ENCODE assay signal across 1 cellular context in genomic region chr17:50931003-50931878, GRCh38.
A peak's percentile ranks its signal among the peaks of the same experiment; 100 is the strongest.
TF ChIP-seq lines count a peak whose summit lies in the region.

No MANE protein-coding gene starts in this region.

TF ChIP-seq in K562, 482 proteins besides CTCF, POLR2A, EP300 and RAD21 (continued from another document and continues in another):
- peak; percentile 56; the same call in 1 of the 2 replicates for TF ChIP-seq HINFP (tag; conservative IDR thresholded peaks at IDR 0.05; ENCODE audit: low read depth)
- no peak for TF ChIP-seq ZSCAN29 (IDR thresholded peaks at IDR 0.05)
- TF ChIP-seq ETS1 (conservative IDR thresholded peaks at IDR 0.05; ENCODE audit: control insufficient read depth, low read depth, low read length) = no peak
- no peak for TF ChIP-seq TFE3 (CRISPR knock-in tag; IDR thresholded peaks at IDR 0.05)
- TF ChIP-seq ZNF76 (CRISPR knock-in tag; IDR thresholded peaks at IDR 0.05; ENCODE audit: borderline replicate concordance) = no peak
- peak; percentile 85; the same call in 1 of the 2 replicates for TF ChIP-seq MAX (CRISPR knock-in tag; IDR thresholded peaks at IDR 0.05)
- peak; percentile 20; the same call in 1 of the 2 replicates for TF ChIP-seq ZNF263 (CRISPR knock-in tag; IDR thresholded peaks at IDR 0.05; ENCODE audit: borderline replicate concordance)
- no peak for TF ChIP-seq ARID3B (CRISPR knock-in tag; IDR thresholded peaks at IDR 0.05; ENCODE audit: borderline replicate concordance)
- no peak for TF ChIP-seq BRF1 (IDR thresholded peaks at IDR 0.05; ENCODE audit: borderline replicate concordance, extremely low read depth, insufficient read length)
- TF ChIP-seq ZMIZ1 (IDR thresholded peaks at IDR 0.05; ENCODE audit: low read depth in 2 of 2, low read length in 2 of 2) = no peak
- TF ChIP-seq UBTF (IDR thresholded peaks at IDR 0.05; ENCODE audit: borderline replicate concordance in 1 of 2, low read depth in 2 of 2, low read length in 2 of 2) = 0 out of 4 replicates have a peak, but pooled peaks of 1 of the 2 experiments have one; percentile 11
- TF ChIP-seq ZBTB2 (IDR thresholded peaks at IDR 0.05) = no peak
- no peak for TF ChIP-seq PTTG1 (tag; IDR thresholded peaks at IDR 0.05; ENCODE audit: low read depth)
- no peak for TF ChIP-seq CHD4 (IDR thresholded peaks at IDR 0.05; ENCODE audit: insufficient read depth, insufficient replicate concordance, low read depth, low read length, poor library complexity, severe bottlenecking)
- TF ChIP-seq TOE1 (IDR thresholded peaks at IDR 0.05; ENCODE audit: borderline replicate concordance) = no peak
- TF ChIP-seq TOE1 (CRISPR knock-in tag; IDR thresholded peaks at IDR 0.05; ENCODE audit: borderline replicate concordance, low read depth) = no peak
- peak; percentile 58 for TF ChIP-seq CBX8 (IDR thresholded peaks at IDR 0.05; ENCODE audit: borderline replicate concordance, extremely low read depth, low read depth, low read length, poor library complexity, severe bottlenecking)
- TF ChIP-seq ZNF232 (CRISPR knock-in tag; IDR thresholded peaks at IDR 0.05) = peak; percentile 79; the same call in 1 of the 2 replicates
- TF ChIP-seq ZNF592 (IDR thresholded peaks at IDR 0.05) = peak; percentile 66
- no peak for TF ChIP-seq DDX20 (tag; IDR thresholded peaks at IDR 0.05; ENCODE audit: low read depth)
- TF ChIP-seq ZBTB5 (IDR thresholded peaks at IDR 0.05) = no peak
- TF ChIP-seq SMARCA4 (IDR thresholded peaks at IDR 0.05) = no peak
